ENCODE assay signal across 21 cellular contexts in the genomic region with DNA sequence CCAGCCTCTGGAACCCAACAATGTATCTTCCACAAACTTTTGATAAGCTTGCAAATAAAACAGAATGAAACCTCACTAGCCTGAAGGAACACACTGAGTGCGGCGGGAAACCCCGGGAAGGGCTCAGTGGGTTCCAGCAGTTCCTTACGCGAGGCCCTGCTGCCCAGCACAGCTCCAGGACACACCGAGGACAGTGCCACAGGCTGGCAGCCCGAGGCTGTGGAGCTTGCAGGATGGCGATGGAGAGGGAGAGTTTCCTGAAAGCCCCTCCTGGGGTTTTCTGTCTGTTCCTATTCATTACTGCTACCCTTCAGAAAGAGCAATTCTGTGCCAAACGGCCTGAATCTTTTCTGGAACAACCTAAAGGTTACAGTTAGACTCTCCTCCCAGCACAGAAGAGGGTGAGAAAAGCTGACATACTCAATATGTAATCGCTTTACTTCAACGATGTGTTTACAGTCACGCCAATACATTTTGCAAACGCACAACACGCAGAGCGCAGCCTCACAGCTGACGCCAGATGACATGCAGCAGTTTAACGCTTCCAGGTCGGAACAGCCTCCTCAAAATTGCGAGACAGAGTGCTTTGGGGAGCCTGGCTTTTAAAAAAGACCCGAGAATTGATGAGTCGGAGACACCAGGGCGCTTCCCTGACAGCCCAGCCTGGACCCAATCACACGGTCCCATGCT. TPM values are rescaled to one million over a fixed set of nuclear protein-coding genes. Genes with fewer than 3 reads are reported as not detected.
DNase-seq lines count a peak whose midpoint lies in the region; ATAC-seq and TF ChIP-seq lines count a peak whose summit lies in the region.
"Had no signal": no experiment of that assay in that cellular context is flagged by ENCODE, and none has a peak within 500 bp of the region (broad histone marks: within the 10 kb centered on the region; RNA-seq: fewer than 3 reads in every experiment).

No MANE protein-coding gene starts in this region.

- no peak overlapping the region for H3K9ac ChIP-seq in Loucy (ENCODE audit: low read depth, low read length, poor library complexity, severe bottlenecking)

- intact Hi-C loops in activated naive CD4-positive, alpha-beta T cell treated with anti-CD3 and anti-CD28 coated beads for 36 hours (cut with micrococcal nuclease): no loop called here

- H3F3A ChIP-seq in Loucy (ENCODE audit: low read depth): peaks cover 3% of the 10 kb centered on the region; the same call in 1 of the 2 replicates

- H4K20me1 ChIP-seq in Loucy (ENCODE audit: insufficient read depth, low read length, poor library complexity, severe bottlenecking): no peaks in the 10 kb centered on the region

- CTCF ChIA-PET in activated naive CD4-positive, alpha-beta T cell treated with anti-CD3 and anti-CD28 coated beads for 36 hours (lab: Charles Lee): interaction anchor here (0.9 to 1.1 kb wide), 4 partner anchors 9 to 192 kb away, joined by 3 to 4 read pairs (median 3); no protein-coding TSS in a partner anchor

- TF ChIP-seq CTCF in Loucy (conservative IDR thresholded peaks at IDR 0.05; ENCODE audit: low read length): no peak
- TF ChIP-seq CTCF in chondrocyte (IDR thresholded peaks at IDR 0.05): no peak
- no peak for TF ChIP-seq CTCF in neutrophil (IDR thresholded peaks at IDR 0.05)

- H2AFZ ChIP-seq in Loucy (ENCODE audit: low read length): no peak overlapping the region

- no peak for ATAC-seq in activated naive CD4-positive, alpha-beta T cell treated with anti-CD3 and anti-CD28 coated beads, Interleukin-2, amount 50 U/mL, for 72 hours
- no peak for ATAC-seq in GM19463 (IDR thresholded peaks at IDR 0.05; ENCODE audit: unreplicated experiment)
- ATAC-seq: naive thymus-derived CD4-positive, alpha-beta T cell; stimulated activated naive CD8-positive, alpha-beta T cell treated with anti-CD3 and anti-CD28 coated beads, Interleukin-15, Interleukin-2, amounts not matched to agents 100 U/mL and 50 U/mL, for 24 hours had no signal

- H3K4me3 ChIP-seq in Loucy (ENCODE audit: low read length, poor library complexity, severe bottlenecking): no peak overlapping the region
- H3K4me3 ChIP-seq in neutrophil (ENCODE audit: low read depth in 1 of 2, low read length in 1 of 2): no peak overlapping the region
- H3K4me3 ChIP-seq: thoracic aorta had no signal

- H3K9me3 ChIP-seq in Loucy (ENCODE audit: insufficient read depth, low read depth, low read length): no peaks in the 10 kb centered on the region
- H3K9me3 ChIP-seq in neutrophil: no peaks in the 10 kb centered on the region
- H3K9me3 ChIP-seq: thoracic aorta had no signal

- H3K4me2 ChIP-seq in Loucy (ENCODE audit: low read depth, low read length, poor library complexity, severe bottlenecking): peak overlapping the region; percentile 20

- H3K27ac ChIP-seq in neutrophil: peak overlapping the region; percentile 20
- H3K27ac ChIP-seq: thoracic aorta had no signal

- H3K9me3 Mint-ChIP-seq in activated naive CD4-positive, alpha-beta T cell treated with anti-CD3 and anti-CD28 coated beads for 36 hours: no peaks in the 10 kb centered on the region
- no peaks in the 10 kb centered on the region for H3K9me3 Mint-ChIP-seq in activated naive CD4-positive, alpha-beta T cell treated with anti-CD3 and anti-CD28 coated beads, Interleukin-2, amount 50 U/mL, for 72 hours
- no peaks in the 10 kb centered on the region for H3K9me3 Mint-ChIP-seq in chondrocyte (ENCODE audit: low read depth)
- H3K9me3 Mint-ChIP-seq: activated CD4-positive, alpha-beta memory T cell treated with anti-CD3 and anti-CD28 coated beads, Interleukin-2, amount 10 ng/mL, durations not matched to agents 7 days and 5 days; CD14-positive monocyte; T-helper 2 cell treated with Interferon-gamma antibody and Interleukin-4, amounts not matched to agents 5 μg/mL and 100 μg/mL, for 36 hours had no signal

- H3K27me3 ChIP-seq in Loucy (ENCODE audit: insufficient read depth, low read length, poor library complexity, severe bottlenecking): no peaks in the 10 kb centered on the region
- peaks cover 1% of the 10 kb centered on the region for H3K27me3 ChIP-seq in neutrophil

- H3K36me3 Mint-ChIP-seq in activated naive CD4-positive, alpha-beta T cell treated with anti-CD3 and anti-CD28 coated beads for 36 hours (ENCODE audit: low read depth): peaks cover 7% of the 10 kb centered on the region
- peaks cover 0 to 6% of the 10 kb centered on the region in 2 donors for H3K36me3 Mint-ChIP-seq in activated naive CD4-positive, alpha-beta T cell treated with anti-CD3 and anti-CD28 coated beads, Interleukin-2, amount 50 U/mL, for 72 hours
- peaks cover 17% of the 10 kb centered on the region for H3K36me3 Mint-ChIP-seq in chondrocyte (ENCODE audit: low read depth)

- H3K4me1 ChIP-seq in Loucy (ENCODE audit: insufficient read depth, low read length, poor library complexity, severe bottlenecking) (peaks cover 55% of the 10 kb centered on the region), neutrophil (ENCODE audit: control insufficient read depth in 1 of 2, insufficient read depth in 1 of 2, low read depth in 1 of 2, low read length in 1 of 2) (peaks cover 27 to 35% of the 10 kb centered on the region in 2 experiments)

- H3K27me3 Mint-ChIP-seq in activated naive CD4-positive, alpha-beta T cell treated with anti-CD3 and anti-CD28 coated beads for 36 hours (ENCODE audit: low read depth): no peaks in the 10 kb centered on the region
- H3K27me3 Mint-ChIP-seq in chondrocyte (ENCODE audit: low read depth): no peaks in the 10 kb centered on the region
- H3K27me3 Mint-ChIP-seq: naive thymus-derived CD4-positive, alpha-beta T cell had no signal

- no peak for DNase-seq in activated naive CD4-positive, alpha-beta T cell treated with anti-CD3 and anti-CD28 coated beads for 36 hours
- DNase-seq in activated naive CD4-positive, alpha-beta T cell treated with anti-CD3 and anti-CD28 coated beads, Interleukin-2, amount 50 U/mL, for 72 hours (ENCODE audit: low spot score in 2 of 2): no peak
- peak; percentile 61 for DNase-seq in chondrocyte (ENCODE audit: low spot score)
- DNase-seq in stimulated activated CD4-positive, alpha-beta T cell treated with anti-CD3 and anti-CD28 coated beads, Interleukin-15, amount 100 ng/mL, for 24 hours: no peak
- no peak for DNase-seq in stimulated activated CD4-positive, alpha-beta T cell treated with anti-CD3 and anti-CD28 coated beads, Interleukin-1b, Interleukin-23, amount 100 ng/mL, for 48 hours
- DNase-seq: activated CD4-positive, alpha-beta memory T cell treated with anti-CD3 and anti-CD28 coated beads, Interleukin-2, amount 10 ng/mL, durations not matched to agents 7 days and 5 days; activated CD8-positive, alpha-beta memory T cell treated with anti-CD3 and anti-CD28 coated beads, Interleukin-2, amount 50 U/mL, for 4 hours; activated naive CD4-positive, alpha-beta T cell treated with anti-CD3 and anti-CD28 coated beads, Interleukin-2, amount 50 U/mL, for 16 hours; amniotic stem cell; effector CD4-positive, alpha-beta T cell; HCEC 1CT; naive thymus-derived CD4-positive, alpha-beta T cell; NCI-H1092 treated with DMSO at 0.1 percent for 48 hours; NCI-H1694 treated with DMSO at 0.1 percent for 48 hours; stimulated activated naive CD8-positive, alpha-beta T cell treated with anti-CD3 and anti-CD28 coated beads, Interleukin-15, Interleukin-2, amounts not matched to agents 100 U/mL and 50 U/mL, for 24 hours had no signal

- H3K36me3 ChIP-seq in Loucy (ENCODE audit: insufficient read depth, low read length) (peaks cover 17% of the 10 kb centered on the region; the same call in 1 of the 2 replicates), neutrophil (peaks cover 72% of the 10 kb centered on the region)

- H3K27ac Mint-ChIP-seq in activated naive CD4-positive, alpha-beta T cell treated with anti-CD3 and anti-CD28 coated beads for 36 hours: peak overlapping the region; percentile 27
- H3K27ac Mint-ChIP-seq in activated naive CD4-positive, alpha-beta T cell treated with anti-CD3 and anti-CD28 coated beads, Interleukin-2, amount 50 U/mL, for 72 hours: peak overlapping the region in 1 of 2 donors; percentile 30
- no peak overlapping the region for H3K27ac Mint-ChIP-seq in chondrocyte (ENCODE audit: unreplicated experiment)
- H3K27ac Mint-ChIP-seq: activated CD4-positive, alpha-beta memory T cell treated with anti-CD3 and anti-CD28 coated beads, Interleukin-2, amount 10 ng/mL, durations not matched to agents 7 days and 5 days; T-helper 2 cell treated with Interferon-gamma antibody and Interleukin-4, amounts not matched to agents 5 μg/mL and 100 μg/mL, for 36 hours had no signal

- H3K9me2 ChIP-seq in Loucy (replicated peaks; ENCODE audit: low read depth, low read length): no peaks in the 10 kb centered on the region

- no peak overlapping the region for H3K4me3 Mint-ChIP-seq in activated naive CD4-positive, alpha-beta T cell treated with anti-CD3 and anti-CD28 coated beads for 36 hours
- H3K4me3 Mint-ChIP-seq in chondrocyte (ENCODE audit: unreplicated experiment): no peak overlapping the region
- H3K4me3 Mint-ChIP-seq: activated CD4-positive, alpha-beta memory T cell treated with anti-CD3 and anti-CD28 coated beads, Interleukin-2, amount 10 ng/mL, durations not matched to agents 7 days and 5 days; CD14-positive monocyte; naive thymus-derived CD4-positive, alpha-beta T cell; T-helper 2 cell treated with Interferon-gamma antibody and Interleukin-4, amounts not matched to agents 5 μg/mL and 100 μg/mL, for 36 hours had no signal

- no peaks in the 10 kb centered on the region for H3K79me2 ChIP-seq in Loucy (ENCODE audit: insufficient read depth, low read length)

- H3K4me1 Mint-ChIP-seq in activated naive CD4-positive, alpha-beta T cell treated with anti-CD3 and anti-CD28 coated beads for 36 hours (ENCODE audit: low read depth): no peaks in the 10 kb centered on the region
- H3K4me1 Mint-ChIP-seq in chondrocyte (ENCODE audit: low read depth): peaks cover 3% of the 10 kb centered on the region

RNA-seq across cellular contexts. Expression of gene RPL32, which starts 57.1 kb away (rescaled TPM):
- total RNA-seq in activated naive CD4-positive, alpha-beta T cell treated with anti-CD3 and anti-CD28 coated beads for 36 hours: 1,000 to 10,000 TPM; 3,385 to 3,704 TPM
- 1,000 to 10,000 TPM; 2,520 to 2,880 TPM for total RNA-seq in activated naive CD4-positive, alpha-beta T cell treated with anti-CD3 and anti-CD28 coated beads, Interleukin-2, amount 50 U/mL, for 72 hours
- 960 to 1,087 TPM (median 972 TPM) in 3 replicates for total RNA-seq in chondrocyte
